ENCODE assay signal across 20 cellular contexts in genomic region chr11:111413849-111414248, GRCh38. TPM values are rescaled to one million over a fixed set of nuclear protein-coding genes. Genes with fewer than 3 reads are reported as not detected.
A peak's percentile ranks its signal among the peaks of the same experiment; 100 is the strongest.
DNase-seq lines count a peak whose midpoint lies in the region; ATAC-seq, FAIRE-seq and TF ChIP-seq lines count a peak whose summit lies in the region.
"Had no signal": no experiment of that assay in that cellular context is flagged by ENCODE, and none has a peak within 500 bp of the region (broad histone marks: within the 10 kb centered on the region; RNA-seq: fewer than 3 reads in every experiment).

No MANE protein-coding gene starts in this region.

- peaks cover 52% of the 10 kb centered on the region for H3K4me1 ChIP-seq in DND-41 (ENCODE audit: insufficient read depth, low read length)
- H3K4me1 ChIP-seq in Karpas-422 (ENCODE audit: low read length): peaks cover 100% of the 10 kb centered on the region
- peaks cover 0 to 18% (median 14%) of the 10 kb centered on the region in 12 donors for H3K4me1 ChIP-seq in heart left ventricle
- peaks cover 64% of the 10 kb centered on the region for H3K4me1 ChIP-seq in HepG2 (ENCODE audit: insufficient read depth, low read length)
- H3K4me1 ChIP-seq: adrenal gland, BE2C, prostate gland had no signal

- ATAC-seq in DND-41 (ENCODE audit: insufficient read depth, low read depth) (peak; percentile 6; the same call in 2 of the 3 replicates), heart left ventricle (no peak), HepG2 (no peak), GM21423 (IDR thresholded peaks at IDR 0.05; ENCODE audit: unreplicated experiment) (no peak)
- ATAC-seq: Panc1, WTC11 had no signal

- H3K27ac ChIP-seq in DND-41 (ENCODE audit: low read length) (peak overlapping the region; percentile 67), Karpas-422 (ENCODE audit: low read length) (peak overlapping the region; percentile 82), heart left ventricle (no peak overlapping the region), RWPE1 (no peak overlapping the region), HepG2 (ENCODE audit: extremely low read length, insufficient read depth, low read length) (no peak overlapping the region)
- H3K27ac ChIP-seq: adrenal gland, prostate gland had no signal

- H3K4me2 ChIP-seq in DND-41 (ENCODE audit: insufficient read depth, low read length) (no peak overlapping the region), Karpas-422 (ENCODE audit: low read depth, low read length, poor library complexity, severe bottlenecking) (peak overlapping the region; percentile 61), HepG2 (ENCODE audit: low read depth, low read length) (no peak overlapping the region)

- no peaks in the 10 kb centered on the region for H3K9me2 ChIP-seq in Karpas-422 (replicated peaks; ENCODE audit: insufficient read depth, low read length)

- WGBS in heart left ventricle, 4 donors: 78 to 90% (median 82%) methylated on average over 7 of the region's 7 CpGs
- WGBS in HepG2 (ENCODE audit: low lambda C conversion rate): 98% methylated on average over 7 of the region's 7 CpGs

- TF ChIP-seq EP300 in HepG2 (IDR thresholded peaks at IDR 0.05; ENCODE audit: low read depth in 2 of 2, low read length in 2 of 2) (no peak), HepG2 (CRISPR knock-in tag; IDR thresholded peaks at IDR 0.05; ENCODE audit: borderline replicate concordance) (no peak)

- H2AFZ ChIP-seq in DND-41 (ENCODE audit: low read depth, low read length): no peak overlapping the region
- peak overlapping the region; percentile 7 for H2AFZ ChIP-seq in Karpas-422 (ENCODE audit: low read length)
- no peak overlapping the region for H2AFZ ChIP-seq in HepG2 (ENCODE audit: low read length)

- no peaks in the 10 kb centered on the region for H3K9me3 ChIP-seq in DND-41 (ENCODE audit: insufficient read depth, low read length, severe bottlenecking)
- no peaks in the 10 kb centered on the region for H3K9me3 ChIP-seq in Karpas-422 (ENCODE audit: low read length)
- H3K9me3 ChIP-seq in heart left ventricle: no peaks in the 10 kb centered on the region
- no peaks in the 10 kb centered on the region for H3K9me3 ChIP-seq in HepG2 (ENCODE audit: low read length)
- H3K9me3 ChIP-seq: adrenal gland, BE2C, MG63, prostate gland had no signal

- DNase-seq in DND-41 (no peak), Karpas-422 (no peak), heart left ventricle (no peak), RWPE1 (ENCODE audit: low spot score) (no peak), HepG2 (ENCODE audit: low spot score) (no peak)
- no peak for DNase-seq in activated T-helper 2 cell treated with anti-CD3 and anti-CD28 coated beads, Interferon-gamma antibody, Interleukin-2, Interleukin-4, amounts not matched to agents 10 μg/mL and 5 μg/mL and 100 μg/mL, durations not matched to agents 14 hours and 24 hours and 36 hours (ENCODE audit: low spot score)
- peak; percentile 47 to 64 for DNase-seq in stimulated activated CD4-positive, alpha-beta T cell treated with anti-CD3 and anti-CD28 coated beads, Interleukin-2, amount 100 ng/mL, for 24 hours
- DNase-seq: adrenal gland, BE2C, foreskin melanocyte, MG63, NCI-H2029, NCI-H524 treated with DMSO at 0.1 percent for 48 hours had no signal

- H3K27me3 ChIP-seq in DND-41 (ENCODE audit: insufficient read depth, low read length, poor library complexity): no peaks in the 10 kb centered on the region
- no peaks in the 10 kb centered on the region for H3K27me3 ChIP-seq in Karpas-422 (ENCODE audit: low read length)
- H3K27me3 ChIP-seq in heart left ventricle: no peaks in the 10 kb centered on the region
- H3K27me3 ChIP-seq in HepG2 (ENCODE audit: control insufficient read depth in 1 of 2, insufficient read depth in 2 of 2, low read length in 2 of 2): no peaks in the 10 kb centered on the region
- H3K27me3 ChIP-seq: adrenal gland had no signal

- POLR2A ChIA-PET in RWPE1 (lab: Yijun Ruan, JAX; ENCODE audit: low non-redundant PET) (no interaction called here), HepG2 (lab: Yijun Ruan, JAX) (no interaction called here)

- H3K36me3 ChIP-seq in DND-41 (ENCODE audit: insufficient read depth, low read length): no peaks in the 10 kb centered on the region
- H3K36me3 ChIP-seq in Karpas-422 (ENCODE audit: insufficient read depth, low read length): no peaks in the 10 kb centered on the region
- no peaks in the 10 kb centered on the region for H3K36me3 ChIP-seq in heart left ventricle
- no peaks in the 10 kb centered on the region for H3K36me3 ChIP-seq in HepG2 (replicated peaks in 1 of 2; ENCODE audit: control insufficient read depth in 1 of 2, insufficient read depth in 2 of 2, low read length in 2 of 2)
- H3K36me3 ChIP-seq: adrenal gland, BE2C, MG63, prostate gland had no signal

- H3K4me1 Mint-ChIP-seq in activated T-helper 2 cell treated with anti-CD3 and anti-CD28 coated beads, Interferon-gamma antibody, Interleukin-2, Interleukin-4, amounts not matched to agents 10 μg/mL and 5 μg/mL and 100 μg/mL, durations not matched to agents 14 hours and 24 hours and 36 hours (ENCODE audit: low read depth): peaks cover 66% of the 10 kb centered on the region

- no peaks in the 10 kb centered on the region for H3K27me3 Mint-ChIP-seq in activated T-helper 2 cell treated with anti-CD3 and anti-CD28 coated beads, Interferon-gamma antibody, Interleukin-2, Interleukin-4, amounts not matched to agents 10 μg/mL and 5 μg/mL and 100 μg/mL, durations not matched to agents 14 hours and 24 hours and 36 hours (ENCODE audit: low read depth)
- H3K27me3 Mint-ChIP-seq: central memory CD8-positive, alpha-beta T cell had no signal

- TF ChIP-seq RAD21 in HepG2 (CRISPR knock-in tag; IDR thresholded peaks at IDR 0.05): no peak

- H4K20me1 ChIP-seq in DND-41 (ENCODE audit: insufficient read depth, low read length) (no peaks in the 10 kb centered on the region), Karpas-422 (ENCODE audit: insufficient read depth, low read depth, low read length) (no peaks in the 10 kb centered on the region), HepG2 (ENCODE audit: insufficient read depth, low read length) (no peaks in the 10 kb centered on the region)

- H3K79me2 ChIP-seq in DND-41 (ENCODE audit: insufficient read depth, low read length): no peaks in the 10 kb centered on the region
- no peaks in the 10 kb centered on the region for H3K79me2 ChIP-seq in Karpas-422 (ENCODE audit: low read length)
- H3K79me2 ChIP-seq in HepG2 (ENCODE audit: insufficient read depth, low read length): no peaks in the 10 kb centered on the region

- CTCF ChIA-PET in RWPE1 (lab: Yijun Ruan, JAX): interaction anchor here (0.5 to 1.0 kb wide), 2 partner anchors 15 to 33 kb away, joined by 3 read pairs; no protein-coding TSS in a partner anchor
- CTCF ChIA-PET in HepG2 (lab: Yijun Ruan, JAX; ENCODE audit: low intra/inter-chr PET ratio, low total read pairs): no interaction called here

- in situ Hi-C loops in HepG2 (cut with HindIII; ENCODE audit: extremely low pct_ligation_motif_present, low pct_unique_long_range_greater_than_20kb): no loop called here

- intact Hi-C loops in activated T-helper 2 cell treated with anti-CD3 and anti-CD28 coated beads, Interferon-gamma antibody, Interleukin-2, Interleukin-4, amounts not matched to agents 10 μg/mL and 5 μg/mL and 100 μg/mL, durations not matched to agents 14 hours and 24 hours and 36 hours (cut with micrococcal nuclease): loop anchor here (1.0 kb wide), 2 partner anchors 38 to 43 kb away; no protein-coding TSS in a partner anchor
- intact Hi-C loops in heart left ventricle (cut with DNase I) (no loop called here), HepG2 (cut with micrococcal nuclease; ENCODE audit: unreplicated experiment) (no loop called here)

- FAIRE-seq in HepG2 (lab: Jason Lieb, UNC): no peak
- FAIRE-seq: endometrium, H1 had no signal

- TF ChIP-seq POLR2A in heart left ventricle (IDR thresholded peaks at IDR 0.05) (no peak), HepG2 (IDR thresholded peaks at IDR 0.05; ENCODE audit: insufficient read depth in 1 of 2, low read depth in 2 of 2, low read length in 2 of 2) (no peak)

- no peaks in the 10 kb centered on the region for H3K9me3 Mint-ChIP-seq in activated T-helper 2 cell treated with anti-CD3 and anti-CD28 coated beads, Interferon-gamma antibody, Interleukin-2, Interleukin-4, amounts not matched to agents 10 μg/mL and 5 μg/mL and 100 μg/mL, durations not matched to agents 14 hours and 24 hours and 36 hours
- H3K9me3 Mint-ChIP-seq: central memory CD8-positive, alpha-beta T cell had no signal

- H3K4me3 Mint-ChIP-seq in activated T-helper 2 cell treated with anti-CD3 and anti-CD28 coated beads, Interferon-gamma antibody, Interleukin-2, Interleukin-4, amounts not matched to agents 10 μg/mL and 5 μg/mL and 100 μg/mL, durations not matched to agents 14 hours and 24 hours and 36 hours (ENCODE audit: low read depth): no peak overlapping the region
- H3K4me3 Mint-ChIP-seq: central memory CD8-positive, alpha-beta T cell; WTC11 had no signal

- no peak for TF ChIP-seq CTCF in DND-41 (IDR thresholded peaks at IDR 0.05; ENCODE audit: borderline replicate concordance, extremely low read depth, low read length, poor library complexity, severe bottlenecking)
- no peak for TF ChIP-seq CTCF in heart left ventricle (IDR thresholded peaks at IDR 0.05)
- no peak for TF ChIP-seq CTCF in RWPE1 (conservative IDR thresholded peaks at IDR 0.05; ENCODE audit: low read depth)
- TF ChIP-seq CTCF in HepG2 (CRISPR knock-in tag; IDR thresholded peaks at IDR 0.05): no peak

- H3K27ac Mint-ChIP-seq in activated T-helper 2 cell treated with anti-CD3 and anti-CD28 coated beads, Interferon-gamma antibody, Interleukin-2, Interleukin-4, amounts not matched to agents 10 μg/mL and 5 μg/mL and 100 μg/mL, durations not matched to agents 14 hours and 24 hours and 36 hours: peak overlapping the region; percentile 88
- H3K27ac Mint-ChIP-seq: WTC11 had no signal

- BruUV-seq in HepG2 (replicated peaks; lab: Mats Ljungman, UMichigan): no TSS peak

- H3K4me3 ChIP-seq in DND-41 (ENCODE audit: low read depth in 1 of 2, low read length in 2 of 2): no peak overlapping the region
- H3K4me3 ChIP-seq in Karpas-422 (ENCODE audit: low read length): peak overlapping the region; percentile 29
- no peak overlapping the region for H3K4me3 ChIP-seq in heart left ventricle
- H3K4me3 ChIP-seq in HepG2 (replicated peaks in 1 of 3; ENCODE audit: insufficient read depth in 1 of 3, low read depth in 2 of 3, low read length in 3 of 3): no peak overlapping the region
- H3K4me3 ChIP-seq: adrenal gland, MG63, prostate gland had no signal

- no peaks in the 10 kb centered on the region for H3K36me3 Mint-ChIP-seq in activated T-helper 2 cell treated with anti-CD3 and anti-CD28 coated beads, Interferon-gamma antibody, Interleukin-2, Interleukin-4, amounts not matched to agents 10 μg/mL and 5 μg/mL and 100 μg/mL, durations not matched to agents 14 hours and 24 hours and 36 hours (ENCODE audit: low read depth)
- H3K36me3 Mint-ChIP-seq: WTC11 had no signal

- H3K9ac ChIP-seq in DND-41 (ENCODE audit: low read depth, low read length): no peak overlapping the region
- H3K9ac ChIP-seq in Karpas-422 (ENCODE audit: low read length): peak overlapping the region; percentile 64
- no peak overlapping the region for H3K9ac ChIP-seq in HepG2 (ENCODE audit: insufficient read depth, low read depth, low read length)

RNA-seq across cellular contexts. Expression of gene POU2AF1, which starts 34.8 kb away (rescaled TPM):
- total RNA-seq in Karpas-422 (2014; rRNA removed; shearing (Covaris generic); ENCODE audit: low replicate concordance): 803 and 894 TPM in 2 replicates
- 35.2 and 37.2 TPM in 2 replicates for total RNA-seq in activated T-helper 2 cell treated with anti-CD3 and anti-CD28 coated beads, Interferon-gamma antibody, Interleukin-2, Interleukin-4, amounts not matched to agents 10 μg/mL and 5 μg/mL and 100 μg/mL, durations not matched to agents 14 hours and 24 hours and 36 hours
- total RNA-seq in heart left ventricle (1 to 10 TPM in 1 of 9 donors, under 1 TPM in 2, not detected in 6; 0.20 to 1.3 (median 0.28) TPM), HepG2 (2016; rRNA removed; fragmentation: Illumina TruSeq; extraction: Trizol) (1.8 and 1.9 TPM in 2 replicates)
- polyA plus RNA-seq in heart left ventricle (under 1 TPM in 1 of 2 donors, not detected in 1; 0.07 TPM), HepG2 (2011; rRNA removed) (3.6 and 5.3 TPM in 2 replicates)
- 0.40 and 0.53 TPM in 2 replicates for total RNA-seq in HepG2 (2016; cell fraction: cytosol; rRNA removed; fragmentation: Illumina TruSeq; extraction: Trizol; ENCODE audit: low read depth)
- 1.0 and 1.1 TPM in 2 replicates for total RNA-seq in HepG2 (2016; cell fraction: insoluble cytoplasmic fraction; rRNA removed; fragmentation: Illumina TruSeq; extraction: Trizol)
- total RNA-seq in HepG2 (2016; cell fraction: membrane; rRNA removed; fragmentation: Illumina TruSeq; extraction: Trizol): 0.65 and 2.2 TPM in 2 replicates
- total RNA-seq in HepG2 (2016; cell fraction: nucleus; rRNA removed; fragmentation: Illumina TruSeq; extraction: Trizol): 0.81 and 1.8 TPM in 2 replicates
- polyA plus RNA-seq in HepG2 (2011; cell fraction: cytosol; rRNA removed): 3.0 and 3.2 TPM in 2 replicates
- polyA plus RNA-seq in HepG2 (2011; cell fraction: nucleus; rRNA removed): 8.2 and 10.5 TPM in 2 replicates
- polyA plus RNA-seq in HepG2 (2012): 4.9 and 6.1 TPM in 2 replicates
- polyA plus RNA-seq in HepG2 (2016; cell fraction: cytosol; fragmentation: Illumina TruSeq; extraction: Trizol; ENCODE audit: low read depth): 0.52 and 0.81 TPM in 2 replicates
- 2.3 and 2.6 TPM in 2 replicates for polyA plus RNA-seq in HepG2 (2016; cell fraction: insoluble cytoplasmic fraction; fragmentation: Illumina TruSeq; extraction: Trizol; ENCODE audit: low read depth)
- 1.4 TPM in 2 replicates for polyA plus RNA-seq in HepG2 (2016; cell fraction: membrane; fragmentation: Illumina TruSeq; extraction: Trizol; ENCODE audit: low read depth)
- 3.4 and 4.0 TPM in 2 replicates for polyA plus RNA-seq in HepG2 (2016; cell fraction: nucleus; fragmentation: Illumina TruSeq; extraction: Trizol; ENCODE audit: insufficient read depth, low read depth)
- polyA minus RNA-seq in HepG2 (2011; rRNA and poly(A)+ RNA removed; ENCODE audit: low replicate concordance): 0.28 and 3.3 TPM in 2 replicates
- polyA minus RNA-seq in HepG2 (2011; cell fraction: cytosol; rRNA and poly(A)+ RNA removed): 3.1 and 3.6 TPM in 2 replicates
- polyA minus RNA-seq in HepG2 (2011; cell fraction: nucleus; rRNA and poly(A)+ RNA removed): 4.1 and 5.3 TPM in 2 replicates
- total RNA-seq: H1 had no signal
- polyA plus RNA-seq: H1 had no signal

Comparison
In these comparisons a context has a peak if more than half of its experiments do, and no peak if none do; other contexts are left out.
1. DNase-seq: peak in stimulated activated CD4-positive, alpha-beta T cell treated with anti-CD3 and anti-CD28 coated beads, Interleukin-2, amount 100 ng/mL, for 24 hours (2 of 2); none in DND-41 (single experiment), Karpas-422 (single experiment), activated T-helper 2 cell treated with anti-CD3 and anti-CD28 coated beads, Interferon-gamma antibody, Interleukin-2, Interleukin-4, amounts not matched to agents 10 μg/mL and 5 μg/mL and 100 μg/mL, durations not matched to agents 14 hours and 24 hours and 36 hours (single experiment), heart left ventricle (0 of 5), RWPE1 (single experiment) and HepG2 (single experiment).
2. H3K27ac ChIP-seq: peak in DND-41 (single experiment) and Karpas-422 (single experiment); none in heart left ventricle (0 of 12), RWPE1 (single experiment) and HepG2 (single experiment).
3. RNA of gene POU2AF1, which starts 34.8 kb away (total RNA-seq): 803 to 894 TPM in Karpas-422; 35.2 to 37.2 TPM in activated T-helper 2 cell treated with anti-CD3 and anti-CD28 coated beads, Interferon-gamma antibody, Interleukin-2, Interleukin-4, amounts not matched to agents 10 μg/mL and 5 μg/mL and 100 μg/mL, durations not matched to agents 14 hours and 24 hours and 36 hours, 0.40 to 2.2 TPM in HepG2 and 0.20 to 1.3 TPM in heart left ventricle; every median in the first group is over 10 times any median in the second.